1 cellular context compared by ENCODE assay signal in the genomic region with DNA sequence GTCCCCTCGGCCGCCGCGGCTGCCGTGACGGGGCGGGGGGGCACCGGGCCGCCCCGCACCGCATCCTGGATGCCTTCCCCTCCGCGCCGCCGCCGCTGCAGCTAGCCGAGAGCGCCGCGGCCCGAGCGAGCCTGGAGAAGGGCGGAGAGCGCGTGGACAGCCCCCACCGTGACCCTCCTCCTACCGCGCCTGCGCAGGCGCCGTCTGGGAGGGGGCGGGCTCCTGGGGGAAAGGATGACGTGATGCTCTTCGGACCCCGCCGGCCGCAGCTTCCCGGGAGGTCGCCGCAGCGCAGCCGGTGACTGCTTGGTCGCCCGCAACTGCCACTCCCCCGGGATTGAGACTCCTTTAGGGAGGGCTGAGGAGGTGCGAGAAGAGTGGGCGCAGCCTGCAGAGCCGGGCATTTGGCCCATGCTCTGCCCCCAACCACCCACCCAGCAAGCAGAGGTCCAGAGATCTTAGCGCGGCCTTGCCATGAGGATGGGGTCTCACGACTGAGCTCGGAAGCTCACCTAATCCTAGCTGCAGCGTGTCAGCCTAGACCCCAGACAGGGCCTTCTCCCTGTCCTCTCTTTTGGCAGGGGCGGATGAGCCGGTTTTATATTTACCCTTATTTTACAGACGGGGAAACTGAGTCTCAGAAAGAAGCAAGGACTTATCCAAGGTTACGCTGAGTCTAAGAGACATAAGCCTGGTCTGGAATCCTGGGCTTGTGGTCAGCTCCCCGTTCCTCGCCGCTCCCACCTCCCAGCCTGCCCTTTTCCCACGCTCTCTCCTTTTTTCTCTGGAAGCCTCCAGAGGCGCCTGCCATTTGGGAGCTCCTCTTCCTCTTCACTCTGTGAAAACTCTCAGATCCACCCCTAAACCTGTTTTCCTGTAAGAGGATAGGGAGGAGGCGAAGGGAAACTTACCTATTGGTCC.
TF ChIP-seq lines count a peak whose summit lies in the region.

Gene DENND5A (minus strand): TSS at position 140 of the 921 bp plus-strand sequence. CDS start 281 bp downstream, outside the sequence.

TF ChIP-seq in HEK293, 187 proteins besides CTCF, POLR2A, EP300 and RAD21 (continued from another document and continues in another):
- TF ChIP-seq, protein P1, sequence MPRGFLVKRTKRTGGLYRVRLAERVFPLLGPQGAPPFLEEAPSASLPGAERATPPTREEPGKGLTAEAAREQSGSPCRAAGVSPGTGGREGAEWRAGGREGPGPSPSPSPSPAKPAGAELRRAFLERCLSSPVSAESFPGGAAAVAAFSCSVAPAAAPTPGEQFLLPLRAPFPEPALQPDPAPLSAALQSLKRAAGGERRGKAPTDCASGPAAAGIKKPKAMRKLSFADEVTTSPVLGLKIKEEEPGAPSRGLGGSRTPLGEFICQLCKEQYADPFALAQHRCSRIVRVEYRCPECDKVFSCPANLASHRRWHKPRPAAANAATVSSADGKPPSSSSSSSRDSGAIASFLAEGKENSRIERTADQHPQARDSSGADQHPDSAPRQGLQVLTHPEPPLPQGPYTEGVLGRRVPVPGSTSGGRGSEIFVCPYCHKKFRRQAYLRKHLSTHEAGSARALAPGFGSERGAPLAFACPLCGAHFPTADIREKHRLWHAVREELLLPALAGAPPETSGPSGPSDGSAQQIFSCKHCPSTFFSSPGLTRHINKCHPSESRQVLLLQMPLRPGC (tag by site-specific recombination; IDR thresholded peaks at IDR 0.05) = no peak
- TF ChIP-seq ZNF2 (tag by site-specific recombination; IDR thresholded peaks at IDR 0.05) (no peak), ZBTB48 (tag by site-specific recombination; IDR thresholded peaks at IDR 0.05) (no peak), ZNF776 (tag by site-specific recombination; IDR thresholded peaks at IDR 0.05; ENCODE audit: borderline replicate concordance) (no peak), BCL11A (tag by site-specific recombination; IDR thresholded peaks at IDR 0.05; ENCODE audit: low read depth) (peak; percentile 73; the same call in 1 of the 2 replicates), KLF1 (tag by site-specific recombination; IDR thresholded peaks at IDR 0.05) (no peak), ZNF843 (tag by site-specific recombination; IDR thresholded peaks at IDR 0.05) (no peak), ZFP41 (tag by site-specific recombination; IDR thresholded peaks at IDR 0.05; ENCODE audit: borderline replicate concordance) (no peak), ZNF223 (tag by site-specific recombination; IDR thresholded peaks at IDR 0.05) (no peak), ZNF596 (tag by site-specific recombination; IDR thresholded peaks at IDR 0.05) (no peak), GFI1B (tag by site-specific recombination; IDR thresholded peaks at IDR 0.05) (no peak), HOXD13 (CRISPR knock-in tag; IDR thresholded peaks at IDR 0.05; ENCODE audit: borderline replicate concordance) (no peak), SALL2 (tag by site-specific recombination; IDR thresholded peaks at IDR 0.05; ENCODE audit: borderline replicate concordance) (no peak), ZNF654 (tag by site-specific recombination; IDR thresholded peaks at IDR 0.05; ENCODE audit: low read depth) (no peak), PRDM2 (tag by site-specific recombination; IDR thresholded peaks at IDR 0.05; ENCODE audit: borderline replicate concordance) (no peak), ZNF518A (tag by site-specific recombination; conservative IDR thresholded peaks at IDR 0.05; ENCODE audit: low read depth) (no peak), ZNF624 (tag by site-specific recombination; IDR thresholded peaks at IDR 0.05) (no peak), KLF9 (tag by site-specific recombination; IDR thresholded peaks at IDR 0.05; ENCODE audit: low read depth) (peak; percentile 81), ZNF202 (tag by site-specific recombination; IDR thresholded peaks at IDR 0.05; ENCODE audit: borderline replicate concordance) (no peak), ZNF362 (tag by site-specific recombination; IDR thresholded peaks at IDR 0.05) (no peak), ZFHX2 (tag by site-specific recombination; conservative IDR thresholded peaks at IDR 0.05) (peak; percentile 88), ZNF175 (tag by site-specific recombination; IDR thresholded peaks at IDR 0.05) (no peak), SP2 (tag by site-specific recombination; IDR thresholded peaks at IDR 0.05) (peak; percentile 64), ZNF488 (tag by site-specific recombination; IDR thresholded peaks at IDR 0.05) (no peak), ZNF366 (tag by site-specific recombination; conservative IDR thresholded peaks at IDR 0.05) (no peak), ZNF670 (tag by site-specific recombination; IDR thresholded peaks at IDR 0.05; ENCODE audit: low read depth) (no peak), FEZF1 (tag by site-specific recombination; IDR thresholded peaks at IDR 0.05) (no peak), ZNF560 (tag by site-specific recombination; IDR thresholded peaks at IDR 0.05; ENCODE audit: borderline replicate concordance) (no peak), ZBTB20 (tag by site-specific recombination; IDR thresholded peaks at IDR 0.05) (no peak), ZNF623 (tag by site-specific recombination; IDR thresholded peaks at IDR 0.05) (no peak), ZNF221 (tag by site-specific recombination; IDR thresholded peaks at IDR 0.05; ENCODE audit: borderline replicate concordance) (no peak), PRDM10 (tag by site-specific recombination; IDR thresholded peaks at IDR 0.05) (no peak)
- TF ChIP-seq, protein P2, sequence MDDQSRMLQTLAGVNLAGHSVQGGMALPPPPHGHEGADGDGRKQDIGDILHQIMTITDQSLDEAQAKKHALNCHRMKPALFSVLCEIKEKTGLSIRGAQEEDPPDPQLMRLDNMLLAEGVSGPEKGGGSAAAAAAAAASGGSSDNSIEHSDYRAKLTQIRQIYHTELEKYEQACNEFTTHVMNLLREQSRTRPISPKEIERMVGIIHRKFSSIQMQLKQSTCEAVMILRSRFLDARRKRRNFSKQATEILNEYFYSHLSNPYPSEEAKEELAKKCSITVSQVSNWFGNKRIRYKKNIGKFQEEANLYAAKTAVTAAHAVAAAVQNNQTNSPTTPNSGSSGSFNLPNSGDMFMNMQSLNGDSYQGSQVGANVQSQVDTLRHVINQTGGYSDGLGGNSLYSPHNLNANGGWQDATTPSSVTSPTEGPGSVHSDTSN (CRISPR knock-in tag; IDR thresholded peaks at IDR 0.05) = peak; percentile 43; the same call in 1 of the 2 replicates
